Comparison of ENCODE assay signal across 8 cellular contexts in genomic region chr18:62301322-62301721, GRCh38. TPM values are rescaled to one million over a fixed set of nuclear protein-coding genes. Genes with fewer than 3 reads are reported as not detected.
"Had no signal": no experiment of that assay in that cellular context is flagged by ENCODE, and none has a peak within 500 bp of the region (broad histone marks: within the 10 kb centered on the region; RNA-seq: fewer than 3 reads in every experiment).

No MANE protein-coding gene starts in this region.

- ATAC-seq: HCT116 had no signal

- DNase-seq: GM23248, GOT3, H7, KG1 had no signal

- H3K4me3 ChIP-seq: GM23248, HAP-1 had no signal

- H3K27me3 Mint-ChIP-seq: IgD-negative memory B cell had no signal

- H3K9me3 ChIP-seq: HAP-1 had no signal

- H3K27ac ChIP-seq: GM23248 had no signal

- FAIRE-seq: HTR-8/SVneo had no signal

- H3K27ac Mint-ChIP-seq: IgD-negative memory B cell had no signal

- H2AFZ ChIP-seq: GM23248 had no signal

- H3K9me3 Mint-ChIP-seq: IgD-negative memory B cell had no signal

- H3K9ac ChIP-seq: GM23248 had no signal

RNA-seq across cellular contexts. Expression of gene TNFRSF11A, which starts 23.8 kb away (rescaled TPM):
- polyA plus RNA-seq: IgD-negative memory B cell had no signal
